Comparison of ENCODE assay signal across 2 cellular contexts in genomic region chr22:21952586-21953571, GRCh38.
TF ChIP-seq lines count a peak whose summit lies in the region.

A gene with protein sequence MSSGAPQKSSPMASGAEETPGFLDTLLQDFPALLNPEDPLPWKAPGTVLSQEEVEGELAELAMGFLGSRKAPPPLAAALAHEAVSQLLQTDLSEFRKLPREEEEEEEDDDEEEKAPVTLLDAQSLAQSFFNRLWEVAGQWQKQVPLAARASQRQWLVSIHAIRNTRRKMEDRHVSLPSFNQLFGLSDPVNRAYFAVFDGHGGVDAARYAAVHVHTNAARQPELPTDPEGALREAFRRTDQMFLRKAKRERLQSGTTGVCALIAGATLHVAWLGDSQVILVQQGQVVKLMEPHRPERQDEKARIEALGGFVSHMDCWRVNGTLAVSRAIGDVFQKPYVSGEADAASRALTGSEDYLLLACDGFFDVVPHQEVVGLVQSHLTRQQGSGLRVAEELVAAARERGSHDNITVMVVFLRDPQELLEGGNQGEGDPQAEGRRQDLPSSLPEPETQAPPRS (minus strand): TSS chr22:21952848. CDS start chr22:21946048, 6,800 bp downstream.

TF ChIP-seq in HEK293, 187 proteins besides CTCF, POLR2A, EP300 and RAD21 (continued from another document and continues in another):
- no peak for TF ChIP-seq ELK4 (IDR thresholded peaks at IDR 0.05; ENCODE audit: borderline replicate concordance, low read depth, low read length)
- TF ChIP-seq ZNF830 (tag by site-specific recombination; IDR thresholded peaks at IDR 0.05; ENCODE audit: low read depth): no peak
- TF ChIP-seq ZNF473 (tag by site-specific recombination; IDR thresholded peaks at IDR 0.05): no peak
- TF ChIP-seq ZNF114 (tag by site-specific recombination; IDR thresholded peaks at IDR 0.05): no peak
- peak; percentile 46 for TF ChIP-seq ZIC2 (tag by site-specific recombination; IDR thresholded peaks at IDR 0.05)
- TF ChIP-seq ZBTB6 (tag by site-specific recombination; IDR thresholded peaks at IDR 0.05): peak; percentile 72
- no peak for TF ChIP-seq ZNF658 (tag by site-specific recombination; IDR thresholded peaks at IDR 0.05)
- TF ChIP-seq ZNF76 (tag by site-specific recombination; IDR thresholded peaks at IDR 0.05; ENCODE audit: borderline replicate concordance, low read depth): 0 out of 2 replicates have a peak, but pooled peaks have one; percentile 32
- no peak for TF ChIP-seq ZNF670 (tag by site-specific recombination; IDR thresholded peaks at IDR 0.05; ENCODE audit: low read depth)
- TF ChIP-seq ZNF701 (tag by site-specific recombination; IDR thresholded peaks at IDR 0.05): no peak
- TF ChIP-seq, protein P1, sequence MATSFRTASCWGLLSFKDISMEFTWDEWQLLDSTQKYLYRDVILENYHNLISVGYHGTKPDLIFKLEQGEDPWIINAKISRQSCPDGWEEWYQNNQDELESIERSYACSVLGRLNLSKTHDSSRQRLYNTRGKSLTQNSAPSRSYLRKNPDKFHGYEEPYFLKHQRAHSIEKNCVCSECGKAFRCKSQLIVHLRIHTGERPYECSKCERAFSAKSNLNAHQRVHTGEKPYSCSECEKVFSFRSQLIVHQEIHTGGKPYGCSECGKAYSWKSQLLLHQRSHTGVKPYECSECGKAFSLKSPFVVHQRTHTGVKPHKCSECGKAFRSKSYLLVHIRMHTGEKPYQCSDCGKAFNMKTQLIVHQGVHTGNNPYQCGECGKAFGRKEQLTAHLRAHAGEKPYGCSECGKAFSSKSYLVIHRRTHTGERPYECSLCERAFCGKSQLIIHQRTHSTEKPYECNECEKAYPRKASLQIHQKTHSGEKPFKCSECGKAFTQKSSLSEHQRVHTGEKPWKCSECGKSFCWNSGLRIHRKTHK (tag by site-specific recombination; IDR thresholded peaks at IDR 0.05): no peak
- no peak for TF ChIP-seq ZNF549 (tag by site-specific recombination; IDR thresholded peaks at IDR 0.05)
- no peak for TF ChIP-seq IKZF3 (tag by site-specific recombination; IDR thresholded peaks at IDR 0.05)
- no peak for TF ChIP-seq OSR2 (tag by site-specific recombination; IDR thresholded peaks at IDR 0.05)
- no peak for TF ChIP-seq ZNF704 (tag by site-specific recombination; IDR thresholded peaks at IDR 0.05)
- TF ChIP-seq GLIS1 (tag by site-specific recombination; IDR thresholded peaks at IDR 0.05): peak; percentile 79
- TF ChIP-seq ZSCAN23 (tag by site-specific recombination; IDR thresholded peaks at IDR 0.05): no peak
- TF ChIP-seq ZNF664 (tag by site-specific recombination; IDR thresholded peaks at IDR 0.05): no peak
- TF ChIP-seq ZBTB48 (tag by site-specific recombination; IDR thresholded peaks at IDR 0.05): peak; percentile 47; the same call in 1 of the 2 replicates
- TF ChIP-seq, protein P2, sequence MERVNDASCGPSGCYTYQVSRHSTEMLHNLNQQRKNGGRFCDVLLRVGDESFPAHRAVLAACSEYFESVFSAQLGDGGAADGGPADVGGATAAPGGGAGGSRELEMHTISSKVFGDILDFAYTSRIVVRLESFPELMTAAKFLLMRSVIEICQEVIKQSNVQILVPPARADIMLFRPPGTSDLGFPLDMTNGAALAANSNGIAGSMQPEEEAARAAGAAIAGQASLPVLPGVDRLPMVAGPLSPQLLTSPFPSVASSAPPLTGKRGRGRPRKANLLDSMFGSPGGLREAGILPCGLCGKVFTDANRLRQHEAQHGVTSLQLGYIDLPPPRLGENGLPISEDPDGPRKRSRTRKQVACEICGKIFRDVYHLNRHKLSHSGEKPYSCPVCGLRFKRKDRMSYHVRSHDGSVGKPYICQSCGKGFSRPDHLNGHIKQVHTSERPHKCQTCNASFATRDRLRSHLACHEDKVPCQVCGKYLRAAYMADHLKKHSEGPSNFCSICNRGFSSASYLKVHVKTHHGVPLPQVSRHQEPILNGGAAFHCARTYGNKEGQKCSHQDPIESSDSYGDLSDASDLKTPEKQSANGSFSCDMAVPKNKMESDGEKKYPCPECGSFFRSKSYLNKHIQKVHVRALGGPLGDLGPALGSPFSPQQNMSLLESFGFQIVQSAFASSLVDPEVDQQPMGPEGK (tag by site-specific recombination; IDR thresholded peaks at IDR 0.05): peak; percentile 91
- TF ChIP-seq ZNF626 (tag by site-specific recombination; IDR thresholded peaks at IDR 0.05): no peak; the same call in 1 of the 2 replicates
- TF ChIP-seq SETDB1 (IDR thresholded peaks at IDR 0.05; ENCODE audit: insufficient read length, low read length): peak; percentile 24
- TF ChIP-seq ZNF24 (tag by site-specific recombination; IDR thresholded peaks at IDR 0.05): no peak

TF ChIP-seq in GM12878, 131 proteins besides CTCF, POLR2A, EP300 and RAD21 (continued from another document):
- TF ChIP-seq, protein P3, sequence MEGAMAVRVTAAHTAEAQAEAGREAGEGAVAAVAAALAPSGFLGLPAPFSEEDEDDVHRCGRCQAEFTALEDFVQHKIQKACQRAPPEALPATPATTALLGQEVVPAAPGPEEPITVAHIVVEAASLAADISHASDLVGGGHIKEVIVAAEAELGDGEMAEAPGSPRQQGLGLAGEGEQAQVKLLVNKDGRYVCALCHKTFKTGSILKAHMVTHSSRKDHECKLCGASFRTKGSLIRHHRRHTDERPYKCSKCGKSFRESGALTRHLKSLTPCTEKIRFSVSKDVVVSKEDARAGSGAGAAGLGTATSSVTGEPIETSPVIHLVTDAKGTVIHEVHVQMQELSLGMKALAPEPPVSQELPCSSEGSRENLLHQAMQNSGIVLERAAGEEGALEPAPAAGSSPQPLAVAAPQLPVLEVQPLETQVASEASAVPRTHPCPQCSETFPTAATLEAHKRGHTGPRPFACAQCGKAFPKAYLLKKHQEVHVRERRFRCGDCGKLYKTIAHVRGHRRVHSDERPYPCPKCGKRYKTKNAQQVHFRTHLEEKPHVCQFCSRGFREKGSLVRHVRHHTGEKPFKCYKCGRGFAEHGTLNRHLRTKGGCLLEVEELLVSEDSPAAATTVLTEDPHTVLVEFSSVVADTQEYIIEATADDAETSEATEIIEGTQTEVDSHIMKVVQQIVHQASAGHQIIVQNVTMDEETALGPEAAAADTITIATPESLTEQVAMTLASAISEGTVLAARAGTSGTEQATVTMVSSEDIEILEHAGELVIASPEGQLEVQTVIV (IDR thresholded peaks at IDR 0.05; ENCODE audit: borderline replicate concordance, partially characterized antibody): no peak
- TF ChIP-seq NKRF (conservative IDR thresholded peaks at IDR 0.05): peak; percentile 87
- no peak for TF ChIP-seq SREBF1 (IDR thresholded peaks at IDR 0.05; ENCODE audit: low read length)
- TF ChIP-seq KAT2A (conservative IDR thresholded peaks at IDR 0.05; ENCODE audit: control insufficient read depth, low read depth, low read length): no peak
- TF ChIP-seq, protein P4, sequence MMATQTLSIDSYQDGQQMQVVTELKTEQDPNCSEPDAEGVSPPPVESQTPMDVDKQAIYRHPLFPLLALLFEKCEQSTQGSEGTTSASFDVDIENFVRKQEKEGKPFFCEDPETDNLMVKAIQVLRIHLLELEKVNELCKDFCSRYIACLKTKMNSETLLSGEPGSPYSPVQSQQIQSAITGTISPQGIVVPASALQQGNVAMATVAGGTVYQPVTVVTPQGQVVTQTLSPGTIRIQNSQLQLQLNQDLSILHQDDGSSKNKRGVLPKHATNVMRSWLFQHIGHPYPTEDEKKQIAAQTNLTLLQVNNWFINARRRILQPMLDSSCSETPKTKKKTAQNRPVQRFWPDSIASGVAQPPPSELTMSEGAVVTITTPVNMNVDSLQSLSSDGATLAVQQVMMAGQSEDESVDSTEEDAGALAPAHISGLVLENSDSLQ (IDR thresholded peaks at IDR 0.05): no peak
- TF ChIP-seq TAF1 (IDR thresholded peaks at IDR 0.05; ENCODE audit: borderline replicate concordance, low read depth, low read length): peak; percentile 32; the same call in 1 of the 2 replicates
TF ChIP-seq in GM12878: peak in this region for 30.
